In the genomic region with DNA sequence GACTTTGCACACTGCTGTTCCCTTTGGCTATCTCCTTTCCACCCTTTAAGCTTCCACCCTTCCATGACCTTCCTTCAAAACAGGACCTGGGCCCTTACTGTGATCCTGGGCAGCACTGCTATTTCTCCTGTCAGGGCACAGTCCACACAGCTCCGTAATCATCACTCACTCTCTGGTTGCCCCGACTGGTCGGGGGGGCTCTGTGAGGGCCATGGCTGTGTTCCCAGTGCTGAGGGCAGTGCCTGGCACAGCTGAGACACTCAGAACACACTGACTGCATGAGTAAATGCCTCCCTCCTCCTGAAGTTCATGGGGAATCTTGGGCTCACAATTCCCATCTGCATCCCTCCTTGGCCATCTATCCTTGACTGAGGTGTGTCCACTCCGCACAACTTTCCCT, we compare ENCODE assay signal across 12 cellular contexts. TPM values are rescaled to one million over a fixed set of nuclear protein-coding genes. Genes with fewer than 3 reads are reported as not detected.
DNase-seq lines count a peak whose midpoint lies in the region; ATAC-seq and TF ChIP-seq lines count a peak whose summit lies in the region.
"Had no signal": no experiment of that assay in that cellular context is flagged by ENCODE, and none has a peak within 500 bp of the region (broad histone marks: within the 10 kb centered on the region; RNA-seq: fewer than 3 reads in every experiment).

No MANE protein-coding gene starts in this region.

- 82 to 92% methylated on average over 4 of the region's 4 CpGs for WGBS in transverse colon (ENCODE audit: low coverage in 1 of 2), 2 donors

- ATAC-seq in Right ventricle myocardium inferior: peak; percentile 39

- TF ChIP-seq CTCF in right atrium auricular region (IDR thresholded peaks at IDR 0.05): no peak
- TF ChIP-seq CTCF in tibial artery (IDR thresholded peaks at IDR 0.05): no peak
- no peak for TF ChIP-seq CTCF in transverse colon (IDR thresholded peaks at IDR 0.05)
- TF ChIP-seq CTCF in PC-9 (conservative IDR thresholded peaks at IDR 0.05): no peak

- H3F3A ChIP-seq in PC-9 (ENCODE audit: insufficient read depth, low read depth): no peaks in the 10 kb centered on the region

- H3K4me1 ChIP-seq in right atrium auricular region (peaks cover 0 to 21% of the 10 kb centered on the region in 2 donors), tibial artery (peaks cover 8 to 67% (median 45%) of the 10 kb centered on the region in 4 donors), transverse colon (peaks cover 2 to 15% (median 8%) of the 10 kb centered on the region in 4 donors), PC-9 (replicated peaks; ENCODE audit: insufficient read depth) (peaks cover 7% of the 10 kb centered on the region)
- H3K4me1 ChIP-seq: parathyroid adenoma had no signal

- no TSS peak for BruUV-seq in PC-9 (replicated peaks; lab: Mats Ljungman, UMichigan)

- no peak for TF ChIP-seq POLR2A in transverse colon (IDR thresholded peaks at IDR 0.05)

- POLR2A ChIA-PET in PC-9 (lab: Charles Lee; ENCODE audit: unreplicated experiment): no interaction called here

- H3K27me3 ChIP-seq in right atrium auricular region (no peaks in the 10 kb centered on the region), tibial artery (no peaks in the 10 kb centered on the region), transverse colon (no peaks in the 10 kb centered on the region), PC-9 (ENCODE audit: insufficient read depth, low read depth) (no peaks in the 10 kb centered on the region)

- H3K79me2 ChIP-seq in PC-9 (ENCODE audit: low read depth): no peaks in the 10 kb centered on the region
- H3K79me2 ChIP-seq: parathyroid adenoma had no signal

- H3K9me2 ChIP-seq in PC-9 (ENCODE audit: insufficient read depth): no peaks in the 10 kb centered on the region

- no peak overlapping the region for H2AFZ ChIP-seq in PC-9
- H2AFZ ChIP-seq: parathyroid adenoma had no signal

- no peaks in the 10 kb centered on the region for H4K20me1 ChIP-seq in PC-9 (ENCODE audit: insufficient read depth)

- no peak overlapping the region for H3K4me2 ChIP-seq in PC-9
- H3K4me2 ChIP-seq: KMS-11 had no signal

- no peak for TF ChIP-seq EP300 in transverse colon (IDR thresholded peaks at IDR 0.05; ENCODE audit: low read depth)

- intact Hi-C loops in Right ventricle myocardium inferior (cut with DNase I): no loop called here
- intact Hi-C loops in tibial artery (cut with DNase I; ENCODE audit: low total_unique reads): no loop called here
- intact Hi-C loops in transverse colon (cut with DNase I; ENCODE audit: low total_unique reads): no loop called here
- intact Hi-C loops in PC-9 (cut with micrococcal nuclease; ENCODE audit: unreplicated experiment): no loop called here

- H3K36me3 ChIP-seq in right atrium auricular region (peaks cover 6% of the 10 kb centered on the region), tibial artery (peaks cover 17 to 36% (median 24%) of the 10 kb centered on the region in 3 donors), transverse colon (no peaks in the 10 kb centered on the region), PC-9 (ENCODE audit: low read depth) (no peaks in the 10 kb centered on the region)

- no peak for DNase-seq in Right ventricle myocardium inferior (ENCODE audit: missing footprints)
- DNase-seq in right atrium auricular region (ENCODE audit: low spot score): no peak
- peak in 42 of 51 donors; percentile 18 to 87 (median 67) for DNase-seq in hypothalamus (lab: John Stamatoyannopoulos, UW)
- peak in 1 of 2 donors; percentile 89 for DNase-seq in tibial artery
- DNase-seq in transverse colon: no peak
- DNase-seq in PC-9: no peak
- DNase-seq in activated effector memory CD4-positive, alpha-beta T cell treated with anti-CD3 and anti-CD28 coated beads, Interleukin-2, amount 50 U/mL, for 16 hours: no peak
- DNase-seq: NCI-H526, SHP77 treated with DMSO at 0.1 percent for 48 hours had no signal

- CTCF ChIA-PET in PC-9 (lab: Charles Lee): no interaction called here

- in situ Hi-C loops in transverse colon (cut with MboI; ENCODE audit: low pct_ligation_motif_present in 1 of 4, low pct_unique_long_range_greater_than_20kb in 1 of 4, low sequenced_read_pairs in 3 of 4): no loop called here

- H3K27ac ChIP-seq in right atrium auricular region: no peak overlapping the region
- peak overlapping the region; percentile 99 for H3K27ac ChIP-seq in angular gyrus (ENCODE audit: low read depth, low read length)
- H3K27ac ChIP-seq in tibial artery: peak overlapping the region; percentile 94
- no peak overlapping the region for H3K27ac ChIP-seq in transverse colon
- no peak overlapping the region for H3K27ac ChIP-seq in PC-9
- H3K27ac ChIP-seq: KMS-11, parathyroid adenoma had no signal

- H3K9me3 ChIP-seq in right atrium auricular region (no peaks in the 10 kb centered on the region), tibial artery (no peaks in the 10 kb centered on the region), transverse colon (no peaks in the 10 kb centered on the region), PC-9 (ENCODE audit: insufficient read depth, low read depth) (no peaks in the 10 kb centered on the region)

- no peak overlapping the region for H3K4me3 ChIP-seq in right atrium auricular region
- H3K4me3 ChIP-seq in tibial artery: no peak overlapping the region
- no peak overlapping the region for H3K4me3 ChIP-seq in transverse colon
- no peak overlapping the region for H3K4me3 ChIP-seq in PC-9

RNA-seq across cellular contexts. Expression of gene TRAF1, which starts 12.2 kb away (rescaled TPM):
- 2.1 TPM for total RNA-seq in Right ventricle myocardium inferior
- 1 to 10 TPM; 2.0 to 3.0 TPM for total RNA-seq in right atrium auricular region
- total RNA-seq in transverse colon: 1 to 10 TPM; 2.2 to 7.2 (median 4.3) TPM
- 2.7 and 2.9 TPM in 2 replicates for total RNA-seq in PC-9 (2021)

RNA-seq across cellular contexts. Expression of gene PHF19, which starts 37.4 kb away (rescaled TPM):
- total RNA-seq in Right ventricle myocardium inferior: 13.2 TPM
- 10 to 100 TPM; 11.9 to 13.9 TPM for total RNA-seq in right atrium auricular region
- 10 to 100 TPM in 2 of 4 donors, 1 to 10 TPM in 2; 6.7 to 11.1 (median 9.3) TPM for total RNA-seq in transverse colon
- 66.4 and 72.9 TPM in 2 replicates for total RNA-seq in PC-9 (2021)

Comparison
In these comparisons a context has a peak if more than half of its experiments do, and no peak if none do; other contexts are left out.
1. DNase-seq: peak in hypothalamus (42 of 51); none in Right ventricle myocardium inferior (single experiment), right atrium auricular region (single experiment), transverse colon (single experiment), PC-9 (0 of 2) and activated effector memory CD4-positive, alpha-beta T cell treated with anti-CD3 and anti-CD28 coated beads, Interleukin-2, amount 50 U/mL, for 16 hours (single experiment).
2. H3K27ac ChIP-seq: peak in angular gyrus (single experiment) and tibial artery (2 of 2); none in right atrium auricular region (0 of 2), transverse colon (0 of 4) and PC-9 (single experiment).